ENCODE assay signal across 17 cellular contexts in genomic region chr2:160891353-160891740, GRCh38.
DNase-seq lines count a peak whose midpoint lies in the region; ATAC-seq, FAIRE-seq and TF ChIP-seq lines count a peak whose summit lies in the region.
"Had no signal": no experiment of that assay in that cellular context is flagged by ENCODE, and none has a peak within 500 bp of the region (broad histone marks: within the 10 kb centered on the region; RNA-seq: fewer than 3 reads in every experiment).

No MANE protein-coding gene starts in this region.

- H3K79me2 ChIP-seq in OCI-LY7 (ENCODE audit: insufficient read depth, low read depth, low read length): no peaks in the 10 kb centered on the region

- CTCF ChIA-PET in OCI-LY7 (lab: Charles Lee; ENCODE audit: unreplicated experiment): no interaction called here

- H4K20me1 ChIP-seq in OCI-LY7 (ENCODE audit: insufficient read depth, low read length): no peaks in the 10 kb centered on the region
- H4K20me1 ChIP-seq: BLaER1 had no signal

- H3K36me3 ChIP-seq in left lung (no peaks in the 10 kb centered on the region), OCI-LY7 (ENCODE audit: insufficient read depth, low read length) (no peaks in the 10 kb centered on the region)
- H3K36me3 ChIP-seq: BLaER1 had no signal

- H3K27me3 ChIP-seq in left lung: no peaks in the 10 kb centered on the region
- H3K27me3 ChIP-seq: BLaER1 had no signal

- H2AFZ ChIP-seq in OCI-LY7 (ENCODE audit: low read length): no peak overlapping the region

- BruUV-seq in OCI-LY7 (replicated peaks; lab: Mats Ljungman, UMichigan): no TSS peak

- H3K4me3 Mint-ChIP-seq in stimulated activated naive B cell treated with anti-CD40 and anti-IgM and Interleukin-4, amounts not matched to agents 10 μg/mL and 1 μg/mL and 100 μg/mL, for 72 hours: no peak overlapping the region
- H3K4me3 Mint-ChIP-seq: CD8-positive, alpha-beta memory T cell; HFFc6 had no signal

- no peaks in the 10 kb centered on the region for H3K36me3 Mint-ChIP-seq in stimulated activated naive B cell treated with anti-CD40 and anti-IgM and Interleukin-4, amounts not matched to agents 10 μg/mL and 1 μg/mL and 100 μg/mL, for 72 hours
- H3K36me3 Mint-ChIP-seq: CD8-positive, alpha-beta memory T cell had no signal

- H3K27ac ChIP-seq in left lung: no peak overlapping the region
- H3K27ac ChIP-seq in OCI-LY7 (ENCODE audit: low read depth, low read length, poor library complexity, severe bottlenecking): no peak overlapping the region
- H3K27ac ChIP-seq: A549, BLaER1, HL-60 had no signal

- intact Hi-C loops in left lung (cut with DNase I): no loop called here
- intact Hi-C loops in OCI-LY7 (cut with micrococcal nuclease; ENCODE audit: unreplicated experiment): no loop called here

- no peaks in the 10 kb centered on the region for H3K4me1 Mint-ChIP-seq in stimulated activated naive B cell treated with anti-CD40 and anti-IgM and Interleukin-4, amounts not matched to agents 10 μg/mL and 1 μg/mL and 100 μg/mL, for 72 hours
- H3K4me1 Mint-ChIP-seq: CD8-positive, alpha-beta memory T cell had no signal

- H3K9me2 ChIP-seq in OCI-LY7 (ENCODE audit: insufficient read depth, low read length): no peaks in the 10 kb centered on the region

- DNase-seq in NCI-H82 treated with DMSO at 0.1 percent for 48 hours (lab: John Stamatoyannopoulos, UW; ENCODE audit: unreplicated experiment): peak; percentile 97
- no peak for DNase-seq in left lung
- DNase-seq in stimulated activated naive B cell treated with anti-CD40 and anti-IgM and Interleukin-4, amounts not matched to agents 10 μg/mL and 1 μg/mL and 100 μg/mL, for 72 hours: no peak
- DNase-seq in OCI-LY7 (ENCODE audit: low spot score): no peak
- DNase-seq: Caco-2; CD8-positive, alpha-beta memory T cell; DMS79; HCEC 1CT; HFFc6 had no signal

- H3K4me2 ChIP-seq in OCI-LY7 (ENCODE audit: low read length): no peak overlapping the region
- H3K4me2 ChIP-seq: A549, BLaER1 had no signal

- TF ChIP-seq CTCF in left lung (IDR thresholded peaks at IDR 0.05) (no peak), OCI-LY7 (conservative IDR thresholded peaks at IDR 0.05; ENCODE audit: low read length) (no peak)

- no peaks in the 10 kb centered on the region for H3K27me3 Mint-ChIP-seq in stimulated activated naive B cell treated with anti-CD40 and anti-IgM and Interleukin-4, amounts not matched to agents 10 μg/mL and 1 μg/mL and 100 μg/mL, for 72 hours
- H3K27me3 Mint-ChIP-seq: CD8-positive, alpha-beta memory T cell had no signal

- H3K4me3 ChIP-seq in left lung (no peak overlapping the region), OCI-LY7 (ENCODE audit: low read depth, low read length, poor library complexity, severe bottlenecking) (no peak overlapping the region)
- H3K4me3 ChIP-seq: A549, BLaER1 had no signal

- ATAC-seq in left lung (peak; percentile 53), HG02884 (IDR thresholded peaks at IDR 0.05; ENCODE audit: unreplicated experiment) (no peak), HG03439 (IDR thresholded peaks at IDR 0.05; ENCODE audit: unreplicated experiment) (no peak)
- ATAC-seq in stimulated activated naive B cell treated with anti-CD40 and anti-IgM and Interleukin-4, amounts not matched to agents 10 μg/mL and 1 μg/mL and 100 μg/mL, for 72 hours (replicated peaks): no peak
- ATAC-seq: A549 had no signal

- H3K9me3 Mint-ChIP-seq in stimulated activated naive B cell treated with anti-CD40 and anti-IgM and Interleukin-4, amounts not matched to agents 10 μg/mL and 1 μg/mL and 100 μg/mL, for 72 hours: no peaks in the 10 kb centered on the region
- H3K9me3 Mint-ChIP-seq: HFFc6 had no signal

- POLR2A ChIA-PET in OCI-LY7 (lab: Charles Lee): no interaction called here

- H3K9me3 ChIP-seq in left lung (peaks cover 0 to 3% of the 10 kb centered on the region in 2 donors), OCI-LY7 (ENCODE audit: low read length) (no peaks in the 10 kb centered on the region)
- H3K9me3 ChIP-seq: A549, BLaER1, Caco-2 had no signal

- no peak overlapping the region for H3K27ac Mint-ChIP-seq in stimulated activated naive B cell treated with anti-CD40 and anti-IgM and Interleukin-4, amounts not matched to agents 10 μg/mL and 1 μg/mL and 100 μg/mL, for 72 hours
- H3K27ac Mint-ChIP-seq: CD8-positive, alpha-beta memory T cell; HFFc6 had no signal

- FAIRE-seq in G401.6 (lab: Jason Lieb, UNC): peak; percentile 17
- FAIRE-seq: A549, GM12892, GM19239 had no signal

- peaks cover 0 to 4% of the 10 kb centered on the region in 2 donors for H3K4me1 ChIP-seq in left lung
- no peaks in the 10 kb centered on the region for H3K4me1 ChIP-seq in OCI-LY7 (ENCODE audit: insufficient read depth, low read length, poor library complexity, severe bottlenecking)
- H3K4me1 ChIP-seq: A549, BLaER1, Caco-2 had no signal
